In the genomic region with DNA sequence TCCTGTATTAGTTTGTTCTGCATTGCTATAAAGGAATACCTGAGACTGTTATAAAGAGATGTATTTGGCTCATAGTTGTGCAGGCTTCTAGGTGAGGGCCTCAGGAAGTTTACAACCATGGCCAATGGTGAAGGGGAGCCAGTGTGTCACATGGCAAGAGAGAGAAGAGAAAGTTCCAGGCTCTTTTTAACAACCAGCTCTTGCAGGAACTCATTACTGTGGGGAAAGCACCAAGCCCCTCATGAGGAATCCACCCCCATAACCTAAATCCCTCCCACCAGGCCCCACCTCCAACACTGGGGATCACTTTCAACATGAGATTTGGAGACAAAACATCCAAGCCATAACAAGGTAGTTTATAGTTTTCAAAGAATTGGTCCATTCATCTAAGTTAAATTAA, we compare ENCODE assay signal across 20 cellular contexts. TPM values are rescaled to one million over a fixed set of nuclear protein-coding genes. Genes with fewer than 3 reads are reported as not detected.
DNase-seq lines count a peak whose midpoint lies in the region; ATAC-seq, FAIRE-seq and TF ChIP-seq lines count a peak whose summit lies in the region.
"Had no signal": no experiment of that assay in that cellular context is flagged by ENCODE, and none has a peak within 500 bp of the region (broad histone marks: within the 10 kb centered on the region; RNA-seq: fewer than 3 reads in every experiment).

No MANE protein-coding gene starts in this region.

- peak; percentile 23 for ATAC-seq in activated naive CD8-positive, alpha-beta T cell treated with anti-CD3 and anti-CD28 coated beads, Interleukin-2, amount 10 ng/mL, durations not matched to agents 7 days and 5 days (ENCODE audit: low read depth)
- ATAC-seq: heart right ventricle had no signal

- POLR2A ChIA-PET in activated naive CD8-positive, alpha-beta T cell treated with anti-CD3 and anti-CD28 coated beads, Interleukin-2, amount 10 ng/mL, durations not matched to agents 7 days and 5 days (lab: Charles Lee), result interaction anchor here (0.6 to 3.4 kb wide), 10 partner anchors 8 to 173 kb away, joined by 3 to 31 read pairs (median 4); partner anchors contain the start of genes SNIP1 and ZC3H12A
- POLR2A ChIA-PET in RWPE1 (lab: Yijun Ruan, JAX; ENCODE audit: low non-redundant PET), result no interaction called here

- FAIRE-seq in GM12891 (lab: Jason Lieb, UNC), result no peak

- peak overlapping the region; percentile 63 for H3K27ac Mint-ChIP-seq in T-helper 2 cell treated with Interferon-gamma antibody and Interleukin-4, amounts not matched to agents 5 μg/mL and 100 μg/mL, for 36 hours
- peak overlapping the region; percentile 96 for H3K27ac Mint-ChIP-seq in activated naive CD8-positive, alpha-beta T cell treated with anti-CD3 and anti-CD28 coated beads, Interleukin-2, amount 10 ng/mL, durations not matched to agents 7 days and 5 days
- no peak overlapping the region for H3K27ac Mint-ChIP-seq in nephron progenitor cell

- TF ChIP-seq POLR2A in GM12891 (IDR thresholded peaks at IDR 0.05; ENCODE audit: low read depth, low read length), result no peak

- CTCF ChIA-PET in RWPE1 (lab: Yijun Ruan, JAX), result no interaction called here

- H3K27ac ChIP-seq in KOPT-K1 (ENCODE audit: low read depth, low read length, poor library complexity, severe bottlenecking) (peak overlapping the region; percentile 61), RWPE1 (no peak overlapping the region)
- H3K27ac ChIP-seq: heart right ventricle, prostate gland, tibial artery had no signal

- no peaks in the 10 kb centered on the region for H3K9me3 ChIP-seq in KOPT-K1 (ENCODE audit: insufficient read depth, low read length, poor library complexity, severe bottlenecking)
- H3K9me3 ChIP-seq: heart right ventricle, prostate gland, tibial artery had no signal

- H3K4me3 Mint-ChIP-seq in T-helper 2 cell treated with Interferon-gamma antibody and Interleukin-4, amounts not matched to agents 5 μg/mL and 100 μg/mL, for 36 hours, result peak overlapping the region; percentile 79
- H3K4me3 Mint-ChIP-seq in activated naive CD8-positive, alpha-beta T cell treated with anti-CD3 and anti-CD28 coated beads, Interleukin-2, amount 10 ng/mL, durations not matched to agents 7 days and 5 days, result peak overlapping the region; percentile 89
- peak overlapping the region; percentile 59 for H3K4me3 Mint-ChIP-seq in nephron progenitor cell

- H3K36me3 ChIP-seq in KOPT-K1 (ENCODE audit: insufficient read depth, low read length), result no peaks in the 10 kb centered on the region
- H3K36me3 ChIP-seq: heart right ventricle, prostate gland, tibial artery had no signal

- DNase-seq in T-helper 2 cell treated with Interferon-gamma antibody and Interleukin-4, amounts not matched to agents 5 μg/mL and 100 μg/mL, for 36 hours (ENCODE audit: low spot score), result no peak
- DNase-seq in T-helper 2 cell (no peak), nephron progenitor cell (no peak), RWPE1 (ENCODE audit: low spot score) (no peak), cerebellar nuclear complex (lab: John Stamatoyannopoulos, UW) (no peak), GM12891 (ENCODE audit: insufficient read length, low spot score) (no peak)
- DNase-seq in activated naive CD8-positive, alpha-beta T cell treated with anti-CD3 and anti-CD28 coated beads, Interleukin-2, amount 10 ng/mL, durations not matched to agents 7 days and 5 days, result no peak
- DNase-seq: 8988T, aorta, C1 segment of cervical spinal cord, DMS53, heart right ventricle, islet precursor cell, NCI-H1417, NCI-H2171, NCI-H526 treated with DMSO at 0.1 percent for 48 hours, tibial artery had no signal

- H3K4me1 Mint-ChIP-seq in T-helper 2 cell treated with Interferon-gamma antibody and Interleukin-4, amounts not matched to agents 5 μg/mL and 100 μg/mL, for 36 hours (ENCODE audit: low read depth), result peaks cover 20% of the 10 kb centered on the region
- H3K4me1 Mint-ChIP-seq in activated naive CD8-positive, alpha-beta T cell treated with anti-CD3 and anti-CD28 coated beads, Interleukin-2, amount 10 ng/mL, durations not matched to agents 7 days and 5 days, result peaks cover 22% of the 10 kb centered on the region
- peaks cover 24% of the 10 kb centered on the region for H3K4me1 Mint-ChIP-seq in nephron progenitor cell

- H3K36me3 Mint-ChIP-seq in T-helper 2 cell treated with Interferon-gamma antibody and Interleukin-4, amounts not matched to agents 5 μg/mL and 100 μg/mL, for 36 hours (ENCODE audit: low read depth), result peaks cover 4% of the 10 kb centered on the region
- H3K36me3 Mint-ChIP-seq in activated naive CD8-positive, alpha-beta T cell treated with anti-CD3 and anti-CD28 coated beads, Interleukin-2, amount 10 ng/mL, durations not matched to agents 7 days and 5 days, result peaks cover 22% of the 10 kb centered on the region
- no peaks in the 10 kb centered on the region for H3K36me3 Mint-ChIP-seq in nephron progenitor cell (ENCODE audit: low read depth)

- no peaks in the 10 kb centered on the region for H3K27me3 Mint-ChIP-seq in T-helper 2 cell treated with Interferon-gamma antibody and Interleukin-4, amounts not matched to agents 5 μg/mL and 100 μg/mL, for 36 hours (ENCODE audit: low read depth)
- H3K27me3 Mint-ChIP-seq in activated naive CD8-positive, alpha-beta T cell treated with anti-CD3 and anti-CD28 coated beads, Interleukin-2, amount 10 ng/mL, durations not matched to agents 7 days and 5 days, result no peaks in the 10 kb centered on the region
- peaks cover 12% of the 10 kb centered on the region for H3K27me3 Mint-ChIP-seq in nephron progenitor cell (ENCODE audit: low read depth, poor library complexity)

- peaks cover 8% of the 10 kb centered on the region for H3K9me3 Mint-ChIP-seq in T-helper 2 cell treated with Interferon-gamma antibody and Interleukin-4, amounts not matched to agents 5 μg/mL and 100 μg/mL, for 36 hours
- peaks cover 11% of the 10 kb centered on the region for H3K9me3 Mint-ChIP-seq in activated naive CD8-positive, alpha-beta T cell treated with anti-CD3 and anti-CD28 coated beads, Interleukin-2, amount 10 ng/mL, durations not matched to agents 7 days and 5 days
- H3K9me3 Mint-ChIP-seq in nephron progenitor cell, result peaks cover 13% of the 10 kb centered on the region

- TF ChIP-seq CTCF in nephron progenitor cell (IDR thresholded peaks at IDR 0.05) (no peak), RWPE1 (conservative IDR thresholded peaks at IDR 0.05; ENCODE audit: low read depth) (no peak)

TF ChIP-seq in GM12891, 5 proteins besides CTCF, POLR2A, EP300 and RAD21:
- TF ChIP-seq TAF1 (IDR thresholded peaks at IDR 0.05; ENCODE audit: low read depth, low read length) (no peak), POLR2AphosphoS5 (IDR thresholded peaks at IDR 0.05; ENCODE audit: low read depth, low read length) (no peak), PAX5 (IDR thresholded peaks at IDR 0.05; ENCODE audit: insufficient read depth, low read length, severe bottlenecking) (no peak), SPI1 (IDR thresholded peaks at IDR 0.05; ENCODE audit: low read depth, low read length) (no peak), POU2F2 (IDR thresholded peaks at IDR 0.05; ENCODE audit: low read depth, low read length) (no peak)

RNA-seq across cellular contexts. Expression of gene MEAF6, which starts 5.0 kb away (rescaled TPM):
- 10 to 100 TPM; 73.8 to 80.6 TPM for total RNA-seq in activated naive CD8-positive, alpha-beta T cell treated with anti-CD3 and anti-CD28 coated beads, Interleukin-2, amount 10 ng/mL, durations not matched to agents 7 days and 5 days
- 36.4 TPM for polyA plus RNA-seq in GM12891 (2012; ENCODE audit: low read depth, missing spikeins)

RNA-seq across cellular contexts. Expression of gene SNIP1, which starts 34.5 kb away (rescaled TPM):
- total RNA-seq in activated naive CD8-positive, alpha-beta T cell treated with anti-CD3 and anti-CD28 coated beads, Interleukin-2, amount 10 ng/mL, durations not matched to agents 7 days and 5 days, result 10 to 100 TPM; 29.3 to 32.3 TPM
- polyA plus RNA-seq in GM12891 (2012; ENCODE audit: low read depth, missing spikeins), result 6.1 TPM

RNA-seq across cellular contexts. Expression of gene DNALI1, which starts 37.1 kb away (rescaled TPM):
- under 1 TPM in 1 of 2 experiments, not detected in 1; 0.11 TPM for total RNA-seq in activated naive CD8-positive, alpha-beta T cell treated with anti-CD3 and anti-CD28 coated beads, Interleukin-2, amount 10 ng/mL, durations not matched to agents 7 days and 5 days
- polyA plus RNA-seq in GM12891 (2012; ENCODE audit: low read depth, missing spikeins), result 0.14 TPM
- total RNA-seq: OCI-LY7 had no signal

RNA-seq across cellular contexts. Expression of gene ZC3H12A, which starts 45.2 kb away (rescaled TPM):
- total RNA-seq in activated naive CD8-positive, alpha-beta T cell treated with anti-CD3 and anti-CD28 coated beads, Interleukin-2, amount 10 ng/mL, durations not matched to agents 7 days and 5 days, result 10 to 100 TPM; 31.0 to 34.6 TPM
- polyA plus RNA-seq in GM12891 (2012; ENCODE audit: low read depth, missing spikeins), result 16.7 TPM
